ENCODE assay signal across 7 cellular contexts in the genomic region with DNA sequence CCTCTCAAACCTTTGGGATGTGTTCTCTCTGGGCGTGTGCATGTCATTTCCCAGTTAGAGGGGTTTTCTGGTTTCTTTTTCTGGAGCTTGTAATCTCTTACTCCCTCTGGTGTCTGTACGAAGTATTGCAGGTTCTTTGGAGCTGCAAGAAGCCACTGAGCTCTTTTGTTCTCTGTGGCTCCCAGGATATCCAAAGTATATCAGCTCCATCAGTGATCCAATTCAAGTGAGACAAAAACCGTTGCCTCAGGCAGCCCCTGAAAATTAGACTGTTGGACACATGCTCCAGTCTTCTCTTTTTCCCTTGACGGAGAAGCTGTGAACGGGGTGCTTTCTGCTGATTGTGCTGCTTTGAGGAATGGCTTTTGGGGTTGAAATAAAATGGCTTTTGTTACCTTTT. TPM values are rescaled to one million over a fixed set of nuclear protein-coding genes. Genes with fewer than 3 reads are reported as not detected.
DNase-seq lines count a peak whose midpoint lies in the region; ATAC-seq, FAIRE-seq and TF ChIP-seq lines count a peak whose summit lies in the region.

No MANE protein-coding gene starts in this region.

- no peak overlapping the region for H3K27ac ChIP-seq in OCI-LY3 (ENCODE audit: low read length)
- H3K27ac ChIP-seq in liver (ENCODE audit: low read depth in 1 of 2, low read length in 2 of 2): no peak overlapping the region

- peak overlapping the region; percentile 33; the same call in 1 of the 2 replicates for H2AFZ ChIP-seq in OCI-LY3 (ENCODE audit: low read depth, low read length)

- no peak for ATAC-seq in GM18511 (IDR thresholded peaks at IDR 0.05; ENCODE audit: unreplicated experiment)

- H3K79me2 ChIP-seq in OCI-LY3 (ENCODE audit: low read length): no peaks in the 10 kb centered on the region

- H3K4me3 ChIP-seq in OCI-LY3 (ENCODE audit: low read length) (0 out of 2 replicates have a peak overlapping the region, but pooled peaks have one; percentile 5), choroid plexus epithelial cell (ENCODE audit: low read depth, low read length) (no peak overlapping the region), liver (ENCODE audit: low read depth in 1 of 3, low read length in 3 of 3) (no peak overlapping the region)

- H3K9ac ChIP-seq in OCI-LY3 (ENCODE audit: low read length) (no peak overlapping the region), liver (ENCODE audit: low read depth in 1 of 2, low read length in 2 of 2) (no peak overlapping the region)

- 41% methylated on average over 5 of the region's 5 CpGs for WGBS in liver

- H3K9me3 ChIP-seq in OCI-LY3 (ENCODE audit: insufficient read depth, low read length) (peaks cover 21% of the 10 kb centered on the region), liver (ENCODE audit: control insufficient read depth in 4 of 4, low read length in 3 of 4) (peaks cover 0 to 9% (median 0%) of the 10 kb centered on the region in 4 donors)

- no peak for FAIRE-seq in urothelium cell line (lab: Jason Lieb, UNC)

- in situ Hi-C loops in G401 (cut with HindIII; ENCODE audit: low sequenced_read_pairs): no loop called here

- peak overlapping the region; percentile 22; the same call in 1 of the 2 replicates for H3K4me2 ChIP-seq in OCI-LY3 (ENCODE audit: low read length)

- peak; percentile 87 for TF ChIP-seq CTCF in OCI-LY3 (IDR thresholded peaks at IDR 0.05; ENCODE audit: low read depth, low read length)
- peak; percentile 82 for TF ChIP-seq CTCF in choroid plexus epithelial cell (conservative IDR thresholded peaks at IDR 0.05; ENCODE audit: low read depth, low read length)
- TF ChIP-seq CTCF in liver (IDR thresholded peaks at IDR 0.05; ENCODE audit: low read depth, low read length, missing input control): peak; percentile 80

- H3K36me3 ChIP-seq in OCI-LY3 (replicated peaks; ENCODE audit: low read depth, low read length) (no peaks in the 10 kb centered on the region), liver (ENCODE audit: control insufficient read depth in 4 of 4, insufficient read depth in 3 of 4, low read depth in 1 of 4, low read length in 3 of 4) (no peaks in the 10 kb centered on the region)

- TF ChIP-seq RAD21 in liver (IDR thresholded peaks at IDR 0.05): peak; percentile 90 to 92

- no peaks in the 10 kb centered on the region for H3K27me3 ChIP-seq in OCI-LY3 (ENCODE audit: low read depth, low read length)
- no peaks in the 10 kb centered on the region for H3K27me3 ChIP-seq in liver (ENCODE audit: control insufficient read depth in 4 of 4, insufficient read depth in 4 of 4, low read length in 3 of 4)

- H3K4me1 ChIP-seq in OCI-LY3 (ENCODE audit: low read length) (no peaks in the 10 kb centered on the region), liver (ENCODE audit: control insufficient read depth in 4 of 4, insufficient read depth in 4 of 4, low read length in 3 of 4) (peaks cover 0 to 3% (median 0%) of the 10 kb centered on the region in 4 donors)

- no peaks in the 10 kb centered on the region for H4K20me1 ChIP-seq in OCI-LY3 (ENCODE audit: insufficient read depth, low read length)

- peak; percentile 28 for DNase-seq in G401 (ENCODE audit: low spot score)
- DNase-seq in HuH-7 (ENCODE audit: low spot score): peak; percentile 87
- DNase-seq in choroid plexus epithelial cell (ENCODE audit: low read depth): peak; percentile 85
- DNase-seq in urothelium cell line (ENCODE audit: low spot score): peak; percentile 87

TF ChIP-seq in liver, 16 proteins besides CTCF, POLR2A, EP300 and RAD21:
- TF ChIP-seq FOXA2 (IDR thresholded peaks at IDR 0.05) (no peak), HNF4A (conservative IDR thresholded peaks at IDR 0.05) (no peak), NR2F2 (IDR thresholded peaks at IDR 0.05) (no peak), JUND (IDR thresholded peaks at IDR 0.05) (no peak), GABPA (IDR thresholded peaks at IDR 0.05 in 1 of 2, conservative IDR thresholded peaks at IDR 0.05 in 1 of 2) (no peak), HNF4G (IDR thresholded peaks at IDR 0.05) (no peak), FOXA1 (IDR thresholded peaks at IDR 0.05) (no peak), YY1 (IDR thresholded peaks at IDR 0.05) (no peak), TAF1 (conservative IDR thresholded peaks at IDR 0.05) (no peak), EGR1 (IDR thresholded peaks at IDR 0.05; ENCODE audit: low read depth in 2 of 2) (no peak), SP1 (IDR thresholded peaks at IDR 0.05) (no peak)
- TF ChIP-seq, protein P1, sequence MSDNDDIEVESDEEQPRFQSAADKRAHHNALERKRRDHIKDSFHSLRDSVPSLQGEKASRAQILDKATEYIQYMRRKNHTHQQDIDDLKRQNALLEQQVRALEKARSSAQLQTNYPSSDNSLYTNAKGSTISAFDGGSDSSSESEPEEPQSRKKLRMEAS (IDR thresholded peaks at IDR 0.05): no peak
- TF ChIP-seq, protein P2, sequence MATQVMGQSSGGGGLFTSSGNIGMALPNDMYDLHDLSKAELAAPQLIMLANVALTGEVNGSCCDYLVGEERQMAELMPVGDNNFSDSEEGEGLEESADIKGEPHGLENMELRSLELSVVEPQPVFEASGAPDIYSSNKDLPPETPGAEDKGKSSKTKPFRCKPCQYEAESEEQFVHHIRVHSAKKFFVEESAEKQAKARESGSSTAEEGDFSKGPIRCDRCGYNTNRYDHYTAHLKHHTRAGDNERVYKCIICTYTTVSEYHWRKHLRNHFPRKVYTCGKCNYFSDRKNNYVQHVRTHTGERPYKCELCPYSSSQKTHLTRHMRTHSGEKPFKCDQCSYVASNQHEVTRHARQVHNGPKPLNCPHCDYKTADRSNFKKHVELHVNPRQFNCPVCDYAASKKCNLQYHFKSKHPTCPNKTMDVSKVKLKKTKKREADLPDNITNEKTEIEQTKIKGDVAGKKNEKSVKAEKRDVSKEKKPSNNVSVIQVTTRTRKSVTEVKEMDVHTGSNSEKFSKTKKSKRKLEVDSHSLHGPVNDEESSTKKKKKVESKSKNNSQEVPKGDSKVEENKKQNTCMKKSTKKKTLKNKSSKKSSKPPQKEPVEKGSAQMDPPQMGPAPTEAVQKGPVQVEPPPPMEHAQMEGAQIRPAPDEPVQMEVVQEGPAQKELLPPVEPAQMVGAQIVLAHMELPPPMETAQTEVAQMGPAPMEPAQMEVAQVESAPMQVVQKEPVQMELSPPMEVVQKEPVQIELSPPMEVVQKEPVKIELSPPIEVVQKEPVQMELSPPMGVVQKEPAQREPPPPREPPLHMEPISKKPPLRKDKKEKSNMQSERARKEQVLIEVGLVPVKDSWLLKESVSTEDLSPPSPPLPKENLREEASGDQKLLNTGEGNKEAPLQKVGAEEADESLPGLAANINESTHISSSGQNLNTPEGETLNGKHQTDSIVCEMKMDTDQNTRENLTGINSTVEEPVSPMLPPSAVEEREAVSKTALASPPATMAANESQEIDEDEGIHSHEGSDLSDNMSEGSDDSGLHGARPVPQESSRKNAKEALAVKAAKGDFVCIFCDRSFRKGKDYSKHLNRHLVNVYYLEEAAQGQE (IDR thresholded peaks at IDR 0.05): no peak
- TF ChIP-seq, protein P3, sequence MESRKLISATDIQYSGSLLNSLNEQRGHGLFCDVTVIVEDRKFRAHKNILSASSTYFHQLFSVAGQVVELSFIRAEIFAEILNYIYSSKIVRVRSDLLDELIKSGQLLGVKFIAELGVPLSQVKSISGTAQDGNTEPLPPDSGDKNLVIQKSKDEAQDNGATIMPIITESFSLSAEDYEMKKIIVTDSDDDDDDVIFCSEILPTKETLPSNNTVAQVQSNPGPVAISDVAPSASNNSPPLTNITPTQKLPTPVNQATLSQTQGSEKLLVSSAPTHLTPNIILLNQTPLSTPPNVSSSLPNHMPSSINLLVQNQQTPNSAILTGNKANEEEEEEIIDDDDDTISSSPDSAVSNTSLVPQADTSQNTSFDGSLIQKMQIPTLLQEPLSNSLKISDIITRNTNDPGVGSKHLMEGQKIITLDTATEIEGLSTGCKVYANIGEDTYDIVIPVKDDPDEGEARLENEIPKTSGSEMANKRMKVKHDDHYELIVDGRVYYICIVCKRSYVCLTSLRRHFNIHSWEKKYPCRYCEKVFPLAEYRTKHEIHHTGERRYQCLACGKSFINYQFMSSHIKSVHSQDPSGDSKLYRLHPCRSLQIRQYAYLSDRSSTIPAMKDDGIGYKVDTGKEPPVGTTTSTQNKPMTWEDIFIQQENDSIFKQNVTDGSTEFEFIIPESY (IDR thresholded peaks at IDR 0.05): no peak
- TF ChIP-seq, protein P4, sequence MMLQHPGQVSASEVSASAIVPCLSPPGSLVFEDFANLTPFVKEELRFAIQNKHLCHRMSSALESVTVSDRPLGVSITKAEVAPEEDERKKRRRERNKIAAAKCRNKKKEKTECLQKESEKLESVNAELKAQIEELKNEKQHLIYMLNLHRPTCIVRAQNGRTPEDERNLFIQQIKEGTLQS (IDR thresholded peaks at IDR 0.05): no peak

RNA-seq across cellular contexts. Expression of a gene that starts 59.0 kb away (rescaled TPM):
- total RNA-seq in G401 (2014; rRNA removed; shearing (Covaris generic)): 0.06 TPM in 1 of 2 replicates, not detected in the other
- 10 to 100 TPM; 15.6 to 41.7 TPM for total RNA-seq in liver
- 1 to 10 TPM; 4.8 to 9.8 TPM for polyA plus RNA-seq in liver

Comparison
In these comparisons a context has a peak if more than half of its experiments do, and no peak if none do; other contexts are left out.
1. DNase-seq: peak in every context shown above with its lines; median percentile 87 in HuH-7; 87 in urothelium cell line; 85 in choroid plexus epithelial cell; 28 in G401.
2. RNA of a gene that starts 59.0 kb away (total RNA-seq): 15.6 to 41.7 TPM in liver; 0.06 TPM in G401; every median in the first group is over 10 times any median in the second.
3. Peak in every context shown above with its lines, with median percentiles within 50 percentile points of each other: CTCF ChIP-seq.